17 cellular contexts compared by ENCODE assay signal in genomic region chr4:6747690-6748068, GRCh38. TPM values are rescaled to one million over a fixed set of nuclear protein-coding genes. Genes with fewer than 3 reads are reported as not detected.
DNase-seq lines count a peak whose midpoint lies in the region; ATAC-seq, FAIRE-seq and TF ChIP-seq lines count a peak whose summit lies in the region.
"Had no signal": no experiment of that assay in that cellular context is flagged by ENCODE, and none has a peak within 500 bp of the region (broad histone marks: within the 10 kb centered on the region; RNA-seq: fewer than 3 reads in every experiment).

No MANE protein-coding gene starts in this region.

- H3K36me3 ChIP-seq in ascending aorta, result no peaks in the 10 kb centered on the region
- H3K36me3 ChIP-seq in pancreas, result no peaks in the 10 kb centered on the region
- H3K36me3 ChIP-seq: cardiac muscle cell, neural progenitor cell had no signal

- CTCF ChIA-PET in WTC11 (lab: Charles Lee), result no interaction called here

- no peaks in the 10 kb centered on the region for H3K27me3 ChIP-seq in ascending aorta
- H3K27me3 ChIP-seq in pancreas, result no peaks in the 10 kb centered on the region
- H3K27me3 ChIP-seq: cardiac muscle cell, neural progenitor cell had no signal

- no peak for TF ChIP-seq POLR2A in H54 (IDR thresholded peaks at IDR 0.05; ENCODE audit: low read depth, low read length)

- H3K36me3 Mint-ChIP-seq in WTC11, result no peaks in the 10 kb centered on the region
- H3K36me3 Mint-ChIP-seq: neural progenitor cell had no signal

- WGBS in pancreas, 2 donors, result 56 to 57% methylated on average over 8 of the region's 8 CpGs

- H3K4me3 ChIP-seq in ascending aorta (no peak overlapping the region), pancreas (no peak overlapping the region)
- H3K4me3 ChIP-seq: cardiac muscle cell, neural progenitor cell had no signal

- no peak overlapping the region for H3K4me3 Mint-ChIP-seq in WTC11
- H3K4me3 Mint-ChIP-seq: activated naive CD4-positive, alpha-beta T cell treated with anti-CD3 and anti-CD28 coated beads for 36 hours; H9; neural progenitor cell; stimulated activated naive CD8-positive, alpha-beta T cell treated with anti-CD3 and anti-CD28 coated beads, Interleukin-15, Interleukin-2, amounts not matched to agents 100 ng/mL and 50 ng/mL, for 24 hours; T-helper 1 cell treated with Interleukin-12 subunit alpha and Interleukin-12 subunit beta and Interleukin-4 antibody, amounts not matched to agents 30 μg/mL and 1 μg/mL, for 36 hours had no signal

- peak overlapping the region; percentile 94 for H3K27ac ChIP-seq in C4-2B
- peak overlapping the region; percentile 23 to 66 for H3K27ac ChIP-seq in ascending aorta
- H3K27ac ChIP-seq in pancreas, result peak overlapping the region; percentile 60 to 84 (median 76)
- H3K27ac ChIP-seq: cardiac muscle cell, KMS-11, neural progenitor cell had no signal

- TF ChIP-seq CTCF in C4-2B (conservative IDR thresholded peaks at IDR 0.05) (no peak), ascending aorta (IDR thresholded peaks at IDR 0.05) (no peak), pancreas (IDR thresholded peaks at IDR 0.05) (no peak), WTC11 (IDR thresholded peaks at IDR 0.05) (no peak)

- H3K27me3 Mint-ChIP-seq in WTC11 (ENCODE audit: low read depth), result no peaks in the 10 kb centered on the region
- H3K27me3 Mint-ChIP-seq: stimulated activated naive CD8-positive, alpha-beta T cell treated with anti-CD3 and anti-CD28 coated beads, Interleukin-15, Interleukin-2, amounts not matched to agents 100 ng/mL and 50 ng/mL, for 24 hours had no signal

- H3K4me1 ChIP-seq in ascending aorta (peaks cover 8 to 10% of the 10 kb centered on the region in 2 donors), pancreas (peaks cover 7 to 14% (median 9%) of the 10 kb centered on the region in 3 donors)

- intact Hi-C loops in ascending aorta (cut with DNase I) (no loop called here), left cardiac atrium (cut with DNase I) (no loop called here), pancreas (cut with DNase I) (no loop called here)

- H3K27ac Mint-ChIP-seq in WTC11, result no peak overlapping the region
- H3K27ac Mint-ChIP-seq: activated naive CD4-positive, alpha-beta T cell treated with anti-CD3 and anti-CD28 coated beads for 36 hours; stimulated activated naive CD8-positive, alpha-beta T cell treated with anti-CD3 and anti-CD28 coated beads, Interleukin-15, Interleukin-2, amounts not matched to agents 100 ng/mL and 50 ng/mL, for 24 hours; T-helper 1 cell treated with Interleukin-12 subunit alpha and Interleukin-12 subunit beta and Interleukin-4 antibody, amounts not matched to agents 30 μg/mL and 1 μg/mL, for 36 hours had no signal

- POLR2A ChIA-PET in WTC11 (lab: Charles Lee), result no interaction called here

- H3K9me3 ChIP-seq in ascending aorta, result no peaks in the 10 kb centered on the region
- no peaks in the 10 kb centered on the region for H3K9me3 ChIP-seq in pancreas

- DNase-seq in ascending aorta (ENCODE audit: low spot score in 2 of 2), result no peak
- DNase-seq in left cardiac atrium, result peak; percentile 48
- DNase-seq in pancreas, result peak in 1 of 6 donors; percentile 55
- no peak for DNase-seq in COLO668 (lab: John Stamatoyannopoulos, UW; ENCODE audit: unreplicated experiment)
- no peak for DNase-seq in WTC11 (ENCODE audit: low spot score)
- DNase-seq in H54 (ENCODE audit: insufficient read length, low spot score), result no peak
- DNase-seq: activated naive CD4-positive, alpha-beta T cell treated with anti-CD3 and anti-CD28 coated beads for 36 hours; H9; NCI-H82 had no signal

- H3K4me1 Mint-ChIP-seq in WTC11, result no peaks in the 10 kb centered on the region

- no peaks in the 10 kb centered on the region for H3K9me3 Mint-ChIP-seq in WTC11
- H3K9me3 Mint-ChIP-seq: activated naive CD4-positive, alpha-beta T cell treated with anti-CD3 and anti-CD28 coated beads for 36 hours; H9; stimulated activated naive CD8-positive, alpha-beta T cell treated with anti-CD3 and anti-CD28 coated beads, Interleukin-15, Interleukin-2, amounts not matched to agents 100 ng/mL and 50 ng/mL, for 24 hours; T-helper 1 cell treated with Interleukin-12 subunit alpha and Interleukin-12 subunit beta and Interleukin-4 antibody, amounts not matched to agents 30 μg/mL and 1 μg/mL, for 36 hours had no signal

- ATAC-seq in left cardiac atrium (peak; percentile 3 to 32), pancreas (peak; percentile 3 to 17 (median 12)), WTC11 (no peak), GM19452 (IDR thresholded peaks at IDR 0.05; ENCODE audit: unreplicated experiment) (no peak)

- no peak for FAIRE-seq in pancreas (lab: Jason Lieb, UNC)
- FAIRE-seq in H54 (lab: Jason Lieb, UNC), result no peak
- FAIRE-seq: endothelial cell of umbilical vein had no signal

TF ChIP-seq in WTC11, 78 proteins besides CTCF, POLR2A, EP300 and RAD21 (continues in another document):
- no peak for TF ChIP-seq SMAD4 (CRISPR knock-in tag; IDR thresholded peaks at IDR 0.05)
- TF ChIP-seq USF2 (CRISPR knock-in tag; IDR thresholded peaks at IDR 0.05), result no peak
- TF ChIP-seq USF1 (CRISPR knock-in tag; IDR thresholded peaks at IDR 0.05), result no peak
- no peak for TF ChIP-seq NFYB (CRISPR knock-in tag; conservative IDR thresholded peaks at IDR 0.05; ENCODE audit: low read depth)
- TF ChIP-seq TEAD4 (CRISPR knock-in tag; IDR thresholded peaks at IDR 0.05), result no peak
- TF ChIP-seq KAT7 (CRISPR knock-in tag; IDR thresholded peaks at IDR 0.05; ENCODE audit: borderline replicate concordance), result no peak
- TF ChIP-seq NR1H2 (CRISPR knock-in tag; IDR thresholded peaks at IDR 0.05), result no peak
- TF ChIP-seq, protein P1, sequence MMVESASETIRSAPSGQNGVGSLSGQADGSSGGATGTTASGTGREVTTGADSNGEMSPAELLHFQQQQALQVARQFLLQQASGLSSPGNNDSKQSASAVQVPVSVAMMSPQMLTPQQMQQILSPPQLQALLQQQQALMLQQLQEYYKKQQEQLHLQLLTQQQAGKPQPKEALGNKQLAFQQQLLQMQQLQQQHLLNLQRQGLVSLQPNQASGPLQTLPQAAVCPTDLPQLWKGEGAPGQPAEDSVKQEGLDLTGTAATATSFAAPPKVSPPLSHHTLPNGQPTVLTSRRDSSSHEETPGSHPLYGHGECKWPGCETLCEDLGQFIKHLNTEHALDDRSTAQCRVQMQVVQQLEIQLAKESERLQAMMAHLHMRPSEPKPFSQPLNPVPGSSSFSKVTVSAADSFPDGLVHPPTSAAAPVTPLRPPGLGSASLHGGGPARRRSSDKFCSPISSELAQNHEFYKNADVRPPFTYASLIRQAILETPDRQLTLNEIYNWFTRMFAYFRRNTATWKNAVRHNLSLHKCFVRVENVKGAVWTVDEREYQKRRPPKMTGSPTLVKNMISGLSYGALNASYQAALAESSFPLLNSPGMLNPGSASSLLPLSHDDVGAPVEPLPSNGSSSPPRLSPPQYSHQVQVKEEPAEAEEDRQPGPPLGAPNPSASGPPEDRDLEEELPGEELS (CRISPR knock-in tag; IDR thresholded peaks at IDR 0.05), result no peak
- no peak for TF ChIP-seq ZNF219 (CRISPR knock-in tag; IDR thresholded peaks at IDR 0.05; ENCODE audit: borderline replicate concordance)
- TF ChIP-seq, protein P2, sequence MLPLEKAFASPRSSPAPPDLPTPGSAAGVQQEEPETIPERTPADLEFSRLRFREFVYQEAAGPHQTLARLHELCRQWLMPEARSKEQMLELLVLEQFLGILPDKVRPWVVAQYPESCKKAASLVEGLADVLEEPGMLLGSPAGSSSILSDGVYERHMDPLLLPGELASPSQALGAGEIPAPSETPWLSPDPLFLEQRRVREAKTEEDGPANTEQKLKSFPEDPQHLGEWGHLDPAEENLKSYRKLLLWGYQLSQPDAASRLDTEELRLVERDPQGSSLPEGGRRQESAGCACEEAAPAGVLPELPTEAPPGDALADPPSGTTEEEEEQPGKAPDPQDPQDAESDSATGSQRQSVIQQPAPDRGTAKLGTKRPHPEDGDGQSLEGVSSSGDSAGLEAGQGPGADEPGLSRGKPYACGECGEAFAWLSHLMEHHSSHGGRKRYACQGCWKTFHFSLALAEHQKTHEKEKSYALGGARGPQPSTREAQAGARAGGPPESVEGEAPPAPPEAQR (CRISPR knock-in tag; IDR thresholded peaks at IDR 0.05), result no peak

RNA-seq across cellular contexts. Expression of gene BLOC1S4, which starts 31.7 kb away (rescaled TPM):
- total RNA-seq in ascending aorta (37.5 TPM), left cardiac atrium (10 to 100 TPM in 1 of 2 donors, 1 to 10 TPM in 1; 7.4 to 10.6 TPM), pancreas (1 to 10 TPM; 3.7 to 7.1 (median 5.1) TPM), WTC11 (2021) (21.4 to 23.4 TPM (median 21.9 TPM) in 3 replicates)
- polyA plus RNA-seq in pancreas, result 1 to 10 TPM; 3.3 to 8.4 TPM

RNA-seq across cellular contexts. Expression of gene KIAA0232, which starts 34.8 kb away (rescaled TPM):
- total RNA-seq in ascending aorta, result 15.9 TPM
- 10 to 100 TPM; 52.9 to 59.2 TPM for total RNA-seq in left cardiac atrium
- total RNA-seq in pancreas, result 10 to 100 TPM in 2 of 6 donors, 1 to 10 TPM in 4; 7.0 to 12.4 (median 8.9) TPM
- 1 to 10 TPM; 4.0 to 8.9 TPM for polyA plus RNA-seq in pancreas
- 18.5 to 23.2 TPM (median 21.0 TPM) in 3 replicates for total RNA-seq in WTC11 (2021)

RNA-seq across cellular contexts. Expression of gene MRFAP1L1, which starts 38.0 kb away (rescaled TPM):
- total RNA-seq in ascending aorta (34.1 TPM), left cardiac atrium (10 to 100 TPM; 45.9 to 52.9 TPM), pancreas (10 to 100 TPM; 12.4 to 26.6 (median 20.4) TPM), WTC11 (2021) (52.0 to 56.9 TPM (median 54.4 TPM) in 3 replicates)
- 10 to 100 TPM; 23.5 to 39.8 TPM for polyA plus RNA-seq in pancreas

RNA-seq across cellular contexts. Expression of gene S100P, which starts 54.0 kb away (rescaled TPM):
- total RNA-seq in ascending aorta (not detected), left cardiac atrium (1 to 10 TPM in 1 of 2 donors, under 1 TPM in 1; 0.38 to 1.9 TPM), pancreas (10 to 100 TPM in 1 of 6 donors, 1 to 10 TPM in 1, not detected in 4; 1.7 to 15.7 TPM), WTC11 (2021) (0.55 TPM in 1 of 3 replicates, not detected in the others)
- polyA plus RNA-seq in pancreas, result 1 to 10 TPM in 1 of 2 donors, under 1 TPM in 1; 0.42 to 1.3 TPM
- total RNA-seq: cardiac muscle cell, endothelial cell of umbilical vein, H9 had no signal
- polyA plus RNA-seq: cardiac muscle cell, endothelial cell of umbilical vein had no signal

Comparison
In these comparisons a context has a peak if more than half of its experiments do, and no peak if none do; other contexts are left out.
1. ATAC-seq: peak in left cardiac atrium (2 of 2) and pancreas (4 of 4); none in WTC11 (single experiment) and GM19452 (single experiment).
2. Peak in every context shown above with its lines, with median percentiles within 50 percentile points of each other: H3K27ac ChIP-seq.